Comparison of ENCODE assay signal across 8 cellular contexts in genomic region chr9:83538172-83538889, GRCh38.
DNase-seq lines count a peak whose midpoint lies in the region.

TSS of gene FRMD3 (minus strand) at chr9:83538401. CDS start at chr9:83538231, 170 bp downstream.

- no peak within 1 kb of the TSS for H3K27ac Mint-ChIP-seq in activated naive CD4-positive, alpha-beta T cell treated with anti-CD3 and anti-CD28 coated beads, Interleukin-2, amount 10 ng/mL, durations not matched to agents 7 days and 5 days

- H3K4me1 Mint-ChIP-seq in activated naive CD4-positive, alpha-beta T cell treated with anti-CD3 and anti-CD28 coated beads, Interleukin-2, amount 10 ng/mL, durations not matched to agents 7 days and 5 days = peaks cover 4% of the 10 kb centered on the region

- H3K9ac ChIP-seq in iPS-15b (ENCODE audit: low read depth, low read length) (peak within 1 kb of the TSS; percentile 37), rectal smooth muscle tissue (ENCODE audit: low read length) (no peak within 1 kb of the TSS)

- H3K9me3 ChIP-seq in iPS-15b (ENCODE audit: control insufficient read depth, insufficient read depth, low read length) = no peaks in the 10 kb centered on the region

- in situ Hi-C loops in T47D (cut with HindIII; ENCODE audit: low pct_unique_long_range_greater_than_20kb, low sequenced_read_pairs) = no loop called here

- H3K36me3 ChIP-seq in iPS-15b (ENCODE audit: control insufficient read depth, insufficient read depth, low read length) (no peaks in the 10 kb centered on the region), rectal smooth muscle tissue (ENCODE audit: control insufficient read depth, insufficient read depth, low read length) (no peaks in the 10 kb centered on the region)

- CTCF ChIA-PET in activated naive CD4-positive, alpha-beta T cell treated with anti-CD3 and anti-CD28 coated beads, Interleukin-2, amount 10 ng/mL, durations not matched to agents 7 days and 5 days (lab: Charles Lee) = interaction anchor here (1.2 to 4.7 kb wide), 5 partner anchors 9 to 203 kb away, joined by 3 to 24 read pairs (median 4); no protein-coding TSS in a partner anchor

- H3K27ac ChIP-seq in rectal smooth muscle tissue (ENCODE audit: low read depth, low read length) = peak within 1 kb of the TSS; percentile 27

- no peaks in the 10 kb centered on the region for H3K9me3 Mint-ChIP-seq in activated naive CD4-positive, alpha-beta T cell treated with anti-CD3 and anti-CD28 coated beads, Interleukin-2, amount 10 ng/mL, durations not matched to agents 7 days and 5 days

- peak; percentile 47 for DNase-seq in activated naive CD4-positive, alpha-beta T cell treated with anti-CD3 and anti-CD28 coated beads, Interleukin-2, amount 10 ng/mL, durations not matched to agents 7 days and 5 days
- no peak for DNase-seq in activated naive CD4-positive, alpha-beta T cell treated with anti-CD3 and anti-CD28 coated beads, Interleukin-2, amount 50 U/mL, for 16 hours
- peak; percentile 92 for DNase-seq in HK-2 (ENCODE audit: unreplicated experiment)
- DNase-seq in NOMO-1 treated with dmso at 0.1 percent for 144 hours (lab: John Stamatoyannopoulos, UW; ENCODE audit: unreplicated experiment) = peak; percentile 65
- DNase-seq in T47D (ENCODE audit: low read depth in 1 of 2, low spot score in 1 of 2) = peak; percentile 74 to 90
- DNase-seq in NCI-H1048 (lab: John Stamatoyannopoulos, UW) = no peak

- H3K4me3 ChIP-seq in iPS-15b (ENCODE audit: low read depth, low read length) (peak within 1 kb of the TSS; percentile 67), rectal smooth muscle tissue (ENCODE audit: low read length) (peak within 1 kb of the TSS; percentile 56)

- peak within 1 kb of the TSS; percentile 51 for H3K4me3 Mint-ChIP-seq in activated naive CD4-positive, alpha-beta T cell treated with anti-CD3 and anti-CD28 coated beads, Interleukin-2, amount 10 ng/mL, durations not matched to agents 7 days and 5 days

- H3K27me3 ChIP-seq in iPS-15b (ENCODE audit: control insufficient read depth, insufficient read depth, low read length) (peaks cover 67% of the 10 kb centered on the region), rectal smooth muscle tissue (ENCODE audit: control insufficient read depth, insufficient read depth, low read length) (no peaks in the 10 kb centered on the region)

- no peaks in the 10 kb centered on the region for H3K36me3 Mint-ChIP-seq in activated naive CD4-positive, alpha-beta T cell treated with anti-CD3 and anti-CD28 coated beads, Interleukin-2, amount 10 ng/mL, durations not matched to agents 7 days and 5 days

- peaks cover 2% of the 10 kb centered on the region for H3K4me1 ChIP-seq in iPS-15b (ENCODE audit: control insufficient read depth, insufficient read depth, low read length)
- no peaks in the 10 kb centered on the region for H3K4me1 ChIP-seq in rectal smooth muscle tissue (ENCODE audit: control insufficient read depth, insufficient read depth, low read length)

- H3K27me3 Mint-ChIP-seq in activated naive CD4-positive, alpha-beta T cell treated with anti-CD3 and anti-CD28 coated beads, Interleukin-2, amount 10 ng/mL, durations not matched to agents 7 days and 5 days = peaks cover 44% of the 10 kb centered on the region

Comparison
In these comparisons a context has a peak if more than half of its experiments do, and no peak if none do; other contexts are left out.
1. DNase-seq: peak in activated naive CD4-positive, alpha-beta T cell treated with anti-CD3 and anti-CD28 coated beads, Interleukin-2, amount 10 ng/mL, durations not matched to agents 7 days and 5 days (single experiment), HK-2 (single experiment), NOMO-1 treated with dmso at 0.1 percent for 144 hours (single experiment) and T47D (2 of 2); none in activated naive CD4-positive, alpha-beta T cell treated with anti-CD3 and anti-CD28 coated beads, Interleukin-2, amount 50 U/mL, for 16 hours (single experiment) and NCI-H1048 (single experiment).